ENCODE assay signal across 22 cellular contexts in genomic region chr2:13662055-13662454, GRCh38.
"Had no signal": no experiment of that assay in that cellular context is flagged by ENCODE, and none has a peak within 500 bp of the region (broad histone marks: within the 10 kb centered on the region; RNA-seq: fewer than 3 reads in every experiment).

No MANE protein-coding gene starts in this region.

- H3K4me1 ChIP-seq: body of pancreas, lower lobe of right lung, spleen had no signal

- H3K27ac Mint-ChIP-seq: activated T-cell treated with anti-CD3 and anti-CD28 coated beads, Interleukin-2, amount 50 U/mL, for 72 hours; mesothelial cell of epicardium; natural killer cell treated with Interleukin-12 subunit alpha and Interleukin-12 subunit beta and Interleukin-15 and Interleukin-18, amount 100 ng/mL, for 72 hours; stimulated activated naive B cell treated with anti-CD40 and anti-IgM and Interleukin-4, amounts not matched to agents 10 μg/mL and 1 μg/mL and 100 μg/mL, for 72 hours had no signal

- H3K9me3 Mint-ChIP-seq: mesothelial cell of epicardium had no signal

- H3K27ac ChIP-seq: body of pancreas, lower lobe of right lung, neutrophil, spleen, WERI-Rb-1 had no signal

- H3K9me3 ChIP-seq: body of pancreas, lower lobe of right lung, neutrophil had no signal

- H3K27me3 Mint-ChIP-seq: central memory CD8-positive, alpha-beta T cell; natural killer cell treated with Interleukin-12 subunit alpha and Interleukin-12 subunit beta and Interleukin-15 and Interleukin-18, amount 100 ng/mL, for 72 hours; stimulated activated naive B cell treated with anti-CD40 and anti-IgM and Interleukin-4, amounts not matched to agents 10 μg/mL and 1 μg/mL and 100 μg/mL, for 72 hours had no signal

- H3K4me1 Mint-ChIP-seq: central memory CD8-positive, alpha-beta T cell; mesothelial cell of epicardium; stimulated activated naive B cell treated with anti-CD40 and anti-IgM and Interleukin-4, amounts not matched to agents 10 μg/mL and 1 μg/mL and 100 μg/mL, for 72 hours had no signal

- H3K36me3 Mint-ChIP-seq: mesothelial cell of epicardium; stimulated activated naive B cell treated with anti-CD40 and anti-IgM and Interleukin-4, amounts not matched to agents 10 μg/mL and 1 μg/mL and 100 μg/mL, for 72 hours had no signal

- H3K27me3 ChIP-seq: body of pancreas, neutrophil, spleen had no signal

- FAIRE-seq: keratinocyte had no signal

- DNase-seq: activated CD4-positive, alpha-beta T cell treated with anti-CD3 and anti-CD28 coated beads, Interleukin-2, amount 50 U/mL, for 4 hours; activated effector memory CD4-positive, alpha-beta T cell treated with anti-CD3 and anti-CD28 coated beads, Interleukin-2, amount 50 U/mL, for 16 hours; activated naive CD4-positive, alpha-beta T cell treated with anti-CD3 and anti-CD28 coated beads, Interleukin-2, amount 50 U/mL, for 16 hours; activated T-cell treated with anti-CD3 and anti-CD28 coated beads, Interleukin-2, amount 50 U/mL, for 72 hours; body of pancreas; cortex of kidney; effector CD4-positive, alpha-beta T cell; foreskin melanocyte; glutamatergic neuron; hippocampal formation; lower lobe of right lung; spleen; stimulated activated naive B cell treated with anti-CD40 and anti-IgM and Interleukin-4, amounts not matched to agents 10 μg/mL and 1 μg/mL and 100 μg/mL, for 72 hours; T-helper 2 cell; WERI-Rb-1 had no signal

- H3K36me3 ChIP-seq: lower lobe of right lung, neutrophil, spleen, WERI-Rb-1 had no signal

- H3K4me3 ChIP-seq: body of pancreas, lower lobe of right lung, spleen had no signal

- H3K4me3 Mint-ChIP-seq: activated T-cell treated with anti-CD3 and anti-CD28 coated beads, Interleukin-2, amount 50 U/mL, for 72 hours; central memory CD8-positive, alpha-beta T cell; mesothelial cell of epicardium; natural killer cell treated with Interleukin-12 subunit alpha and Interleukin-12 subunit beta and Interleukin-15 and Interleukin-18, amount 100 ng/mL, for 72 hours; stimulated activated naive B cell treated with anti-CD40 and anti-IgM and Interleukin-4, amounts not matched to agents 10 μg/mL and 1 μg/mL and 100 μg/mL, for 72 hours had no signal

- ATAC-seq: activated T-cell treated with anti-CD3 and anti-CD28 coated beads, Interleukin-2, amount 50 U/mL, for 72 hours; body of pancreas; esophagus mucosa; lower lobe of right lung; natural killer cell treated with Interleukin-12 subunit alpha and Interleukin-12 subunit beta and Interleukin-15 and Interleukin-18, amount 100 ng/mL, for 72 hours; sciatic nerve; stimulated activated naive B cell treated with anti-CD40 and anti-IgM and Interleukin-4, amounts not matched to agents 10 μg/mL and 1 μg/mL and 100 μg/mL, for 72 hours had no signal
